Comparison of ENCODE assay signal across 1 cellular context in genomic region chr15:45326280-45326679, GRCh38.
TF ChIP-seq lines count a peak whose summit lies in the region.

No MANE protein-coding gene starts in this region.

TF ChIP-seq in SK-N-SH treated with all-trans-retinoic acid at 6 μM for 48 hours, 23 proteins besides CTCF, POLR2A, EP300 and RAD21 (continued from another document):
- no peak for TF ChIP-seq TSHZ2 (CRISPR knock-in tag; IDR thresholded peaks at IDR 0.05)
- TF ChIP-seq ISL1 (CRISPR knock-in tag; IDR thresholded peaks at IDR 0.05), result no peak
- TF ChIP-seq ESRRG (CRISPR knock-in tag; IDR thresholded peaks at IDR 0.05), result no peak
TF ChIP-seq in SK-N-SH treated with all-trans-retinoic acid at 6 μM for 48 hours: peak in this region for 0.
